18 cellular contexts compared by ENCODE assay signal in the genomic region with DNA sequence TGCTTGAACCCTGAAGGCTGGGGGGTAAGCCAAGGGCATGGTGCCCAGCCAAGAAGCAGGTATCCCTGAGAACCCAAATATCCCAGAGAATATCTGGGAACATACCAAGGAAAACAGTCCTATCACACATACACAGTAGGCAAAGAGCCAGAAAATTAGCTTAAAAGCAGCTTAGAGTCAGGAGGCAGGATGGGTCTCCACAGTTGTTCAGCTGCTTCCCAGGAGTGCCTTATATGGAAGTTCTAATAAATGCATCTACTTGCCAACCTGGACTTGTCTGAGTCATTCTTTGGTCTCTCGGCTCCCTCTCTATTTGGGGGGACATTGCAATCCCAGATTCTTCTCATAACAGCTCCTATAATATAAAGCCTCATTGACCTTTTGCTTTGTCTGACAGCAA. TPM values are rescaled to one million over a fixed set of nuclear protein-coding genes. Genes with fewer than 3 reads are reported as not detected.
DNase-seq lines count a peak whose midpoint lies in the region; ATAC-seq and TF ChIP-seq lines count a peak whose summit lies in the region.
"Had no signal": no experiment of that assay in that cellular context is flagged by ENCODE, and none has a peak within 500 bp of the region (broad histone marks: within the 10 kb centered on the region; RNA-seq: fewer than 3 reads in every experiment).

No MANE protein-coding gene starts in this region.

- H3K27ac ChIP-seq in left ventricle myocardium inferior (replicated peaks) = no peak overlapping the region
- H3K27ac ChIP-seq in RWPE2 (ENCODE audit: poor library complexity, severe bottlenecking) = no peak overlapping the region
- H3K27ac ChIP-seq in stomach smooth muscle (ENCODE audit: low read length) = peak overlapping the region; percentile 0
- no peak overlapping the region for H3K27ac ChIP-seq in effector memory CD4-positive, alpha-beta T cell (ENCODE audit: insufficient read depth, low read length, poor library complexity, severe bottlenecking)
- H3K27ac ChIP-seq: stomach, vagina had no signal

- DNase-seq in left cardiac atrium = no peak
- no peak for DNase-seq in left ventricle myocardium inferior
- no peak for DNase-seq in RWPE2 (ENCODE audit: low spot score)
- DNase-seq in fibroblast of mammary gland (ENCODE audit: low read depth) = peak; percentile 65
- no peak for DNase-seq in NCI-H510A (lab: John Stamatoyannopoulos, UW)
- DNase-seq in effector memory CD4-positive, alpha-beta T cell = no peak
- DNase-seq: activated CD4-positive, alpha-beta T cell treated with anti-CD3 and anti-CD28 coated beads for 4 hours; CD4-positive, alpha-beta memory T cell; NCI-H146; NCI-H345; stimulated activated CD4-positive, alpha-beta T cell treated with anti-CD3 and anti-CD28 coated beads, Interleukin-2, amount 100 ng/mL, for 24 hours; stomach; T-helper 9 cell had no signal

- H3K9me3 ChIP-seq in left ventricle myocardium inferior (replicated peaks) (no peaks in the 10 kb centered on the region), RWPE2 (ENCODE audit: severe bottlenecking) (no peaks in the 10 kb centered on the region), stomach smooth muscle (ENCODE audit: control insufficient read depth in 2 of 2, low read length in 2 of 2) (no peaks in the 10 kb centered on the region)
- no peaks in the 10 kb centered on the region for H3K9me3 ChIP-seq in effector memory CD4-positive, alpha-beta T cell (ENCODE audit: control insufficient read depth, low read length)
- H3K9me3 ChIP-seq: stomach, vagina had no signal

- ATAC-seq in left cardiac atrium (peak; percentile 45 to 48), RWPE2 (ENCODE audit: low read depth) (peak; percentile 67), HG03378 (IDR thresholded peaks at IDR 0.05; ENCODE audit: unreplicated experiment) (no peak)
- ATAC-seq: HCT116, sciatic nerve had no signal

- intact Hi-C loops in left cardiac atrium (cut with DNase I) = no loop called here
- intact Hi-C loops in left ventricle myocardium inferior (cut with micrococcal nuclease) = no loop called here

- H3K9ac ChIP-seq in stomach smooth muscle (ENCODE audit: low read length in 2 of 2) = no peak overlapping the region

- H3K4me3 ChIP-seq in left ventricle myocardium inferior (no peak overlapping the region), RWPE2 (ENCODE audit: severe bottlenecking) (no peak overlapping the region), fibroblast of mammary gland (ENCODE audit: control insufficient read depth, low read depth, low read length) (no peak overlapping the region), stomach smooth muscle (ENCODE audit: low read length in 2 of 2) (no peak overlapping the region)
- no peak overlapping the region for H3K4me3 ChIP-seq in effector memory CD4-positive, alpha-beta T cell (ENCODE audit: insufficient read depth, low read depth, low read length, poor library complexity, severe bottlenecking)
- H3K4me3 ChIP-seq: stomach, vagina had no signal

- TF ChIP-seq CTCF in left ventricle myocardium inferior (IDR thresholded peaks at IDR 0.05; ENCODE audit: borderline replicate concordance) (no peak), RWPE2 (IDR thresholded peaks at IDR 0.05; ENCODE audit: poor library complexity, severe bottlenecking) (no peak), fibroblast of mammary gland (conservative IDR thresholded peaks at IDR 0.05; ENCODE audit: control insufficient read depth, insufficient read depth, low read depth, low read length) (no peak)

- peaks cover 72% of the 10 kb centered on the region for H3K36me3 ChIP-seq in left ventricle myocardium inferior
- H3K36me3 ChIP-seq in RWPE2 (ENCODE audit: low read depth) = peaks cover 80% of the 10 kb centered on the region
- H3K36me3 ChIP-seq in stomach smooth muscle (ENCODE audit: control insufficient read depth in 2 of 2, insufficient read depth in 2 of 2, low read length in 2 of 2) = peaks cover 3% of the 10 kb centered on the region in 2 donors
- peaks cover 17% of the 10 kb centered on the region for H3K36me3 ChIP-seq in effector memory CD4-positive, alpha-beta T cell (ENCODE audit: control insufficient read depth, insufficient read depth, low read length)

- H3K27me3 ChIP-seq in left ventricle myocardium inferior (ENCODE audit: low read depth) = no peaks in the 10 kb centered on the region
- no peaks in the 10 kb centered on the region for H3K27me3 ChIP-seq in RWPE2 (ENCODE audit: insufficient read depth, poor library complexity, severe bottlenecking)
- no peaks in the 10 kb centered on the region for H3K27me3 ChIP-seq in stomach smooth muscle (ENCODE audit: control insufficient read depth in 1 of 2, insufficient read depth in 2 of 2, low read length in 2 of 2)
- no peaks in the 10 kb centered on the region for H3K27me3 ChIP-seq in effector memory CD4-positive, alpha-beta T cell (replicated peaks; ENCODE audit: control insufficient read depth, insufficient read depth, low read length, poor library complexity, severe bottlenecking)
- H3K27me3 ChIP-seq: stomach, vagina had no signal

- H3K4me1 ChIP-seq in left ventricle myocardium inferior (peaks cover 23% of the 10 kb centered on the region), RWPE2 (ENCODE audit: insufficient read depth, poor library complexity, severe bottlenecking) (no peaks in the 10 kb centered on the region), stomach smooth muscle (ENCODE audit: control insufficient read depth, insufficient read depth, low read length) (no peaks in the 10 kb centered on the region)
- no peaks in the 10 kb centered on the region for H3K4me1 ChIP-seq in effector memory CD4-positive, alpha-beta T cell (ENCODE audit: control insufficient read depth, insufficient read depth, low read length, poor library complexity, severe bottlenecking)
- H3K4me1 ChIP-seq: vagina had no signal

RNA-seq across cellular contexts. Expression of gene GPR135, which starts 9.0 kb away (rescaled TPM):
- total RNA-seq in left cardiac atrium = 1 to 10 TPM; 2.7 to 2.8 TPM
- 2.2 TPM for total RNA-seq in left ventricle myocardium inferior

RNA-seq across cellular contexts. Expression of gene L3HYPDH, which starts 10.0 kb away (rescaled TPM):
- 10 to 100 TPM; 15.2 to 22.0 TPM for total RNA-seq in left cardiac atrium
- 9.1 TPM for total RNA-seq in left ventricle myocardium inferior

RNA-seq across cellular contexts. Expression of gene JKAMP, which starts 10.1 kb away (rescaled TPM):
- total RNA-seq in left cardiac atrium (10 to 100 TPM; 31.6 to 31.7 TPM), left ventricle myocardium inferior (23.5 TPM)
